In the genomic region with DNA sequence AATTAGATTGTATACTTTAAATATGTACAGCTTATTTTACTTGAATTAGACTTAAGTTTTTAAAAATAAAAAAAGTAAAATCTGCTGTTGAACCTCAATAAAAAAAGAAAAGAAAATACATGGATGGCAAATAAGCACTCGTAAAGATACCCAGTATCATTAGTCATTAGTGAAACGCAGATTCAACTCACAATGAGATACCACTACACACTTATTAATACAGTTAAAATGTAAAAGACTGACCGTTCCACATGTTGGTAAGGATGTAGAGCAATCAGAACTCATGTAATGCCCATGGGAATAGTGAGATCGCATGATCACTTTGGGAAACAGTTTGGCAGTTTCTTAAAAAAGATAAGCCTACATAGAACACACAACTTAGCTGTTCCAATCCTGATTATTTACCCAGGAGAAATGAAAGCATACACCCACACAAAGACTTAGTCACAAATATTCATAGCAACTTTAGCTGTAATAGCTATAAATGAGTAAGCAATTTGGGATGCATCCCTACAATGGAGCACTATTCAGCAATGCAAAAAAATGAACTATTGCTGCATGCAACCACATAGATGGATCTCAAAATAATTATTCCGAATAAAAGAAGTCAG, we compare ENCODE assay signal across 19 cellular contexts. TPM values are rescaled to one million over a fixed set of nuclear protein-coding genes. Genes with fewer than 3 reads are reported as not detected.
DNase-seq lines count a peak whose midpoint lies in the region; ATAC-seq and TF ChIP-seq lines count a peak whose summit lies in the region.
"Had no signal": no experiment of that assay in that cellular context is flagged by ENCODE, and none has a peak within 500 bp of the region (broad histone marks: within the 10 kb centered on the region; RNA-seq: fewer than 3 reads in every experiment).

No MANE protein-coding gene starts in this region.

- no peak overlapping the region for H2BK15ac ChIP-seq in mesenchymal stem cell (ENCODE audit: low read depth, poor library complexity, severe bottlenecking)

- H3K4me1 Mint-ChIP-seq in HFFc6 (ENCODE audit: low read depth) = peaks cover 29% of the 10 kb centered on the region
- H3K4me1 Mint-ChIP-seq: activated CD4-positive, alpha-beta T cell treated with anti-CD3 and anti-CD28 coated beads, Interleukin-2, amount 10 ng/mL, durations not matched to agents 24 days and 14 days had no signal

- no peaks in the 10 kb centered on the region for H3K9me3 ChIP-seq in mesenchymal stem cell (ENCODE audit: control insufficient read depth, low read length)
- H3K9me3 ChIP-seq: BLaER1, gastroesophageal sphincter, psoas muscle, transverse colon had no signal

- no peak overlapping the region for H2BK5ac ChIP-seq in mesenchymal stem cell (ENCODE audit: low read depth, low read length, poor library complexity, severe bottlenecking)

- H3K4me1 ChIP-seq in mesenchymal stem cell (ENCODE audit: control insufficient read depth, insufficient read depth, low read depth, low read length) = no peaks in the 10 kb centered on the region
- H3K4me1 ChIP-seq: BLaER1, gastroesophageal sphincter, psoas muscle, transverse colon had no signal

- TF ChIP-seq CTCF in AG09309 (IDR thresholded peaks at IDR 0.05; ENCODE audit: control insufficient read depth, insufficient read depth, low read depth, low read length, missing control alignments) = no peak
- TF ChIP-seq CTCF in HFFc6 (IDR thresholded peaks at IDR 0.05) = no peak
- TF ChIP-seq CTCF in choroid plexus epithelial cell (conservative IDR thresholded peaks at IDR 0.05; ENCODE audit: low read depth, low read length) = no peak

- peak overlapping the region; percentile 80 for H3K4me3 Mint-ChIP-seq in HFFc6
- H3K4me3 Mint-ChIP-seq: activated CD4-positive, alpha-beta T cell treated with anti-CD3 and anti-CD28 coated beads, Interleukin-2, amount 10 ng/mL, durations not matched to agents 24 days and 14 days; dendritic cell treated with granulocyte-macrophage colony-stimulating factor and Interleukin-4, amounts not matched to agents 40 ng/mL and 50 ng/mL, for 4 days; IgD-negative memory B cell; T-helper 2 cell treated with Interferon-gamma antibody and Interleukin-4, amounts not matched to agents 5 μg/mL and 100 μg/mL, for 36 hours had no signal

- no peak overlapping the region for H3K18ac ChIP-seq in mesenchymal stem cell (ENCODE audit: low read depth in 1 of 2, low read length in 2 of 2)

- no peak overlapping the region for H3K27ac ChIP-seq in mesenchymal stem cell (ENCODE audit: low read length, poor library complexity, severe bottlenecking)
- H3K27ac ChIP-seq: BLaER1, gastroesophageal sphincter, psoas muscle, transverse colon had no signal

- H3K4ac ChIP-seq in mesenchymal stem cell (ENCODE audit: low read depth in 1 of 2, low read length in 2 of 2) = no peak overlapping the region

- H3K9me3 Mint-ChIP-seq in HFFc6 = no peaks in the 10 kb centered on the region
- H3K9me3 Mint-ChIP-seq: activated CD4-positive, alpha-beta T cell treated with anti-CD3 and anti-CD28 coated beads, Interleukin-2, amount 10 ng/mL, durations not matched to agents 24 days and 14 days; dendritic cell treated with granulocyte-macrophage colony-stimulating factor and Interleukin-4, amounts not matched to agents 40 ng/mL and 50 ng/mL, for 4 days; IgD-negative memory B cell; T-helper 2 cell treated with Interferon-gamma antibody and Interleukin-4, amounts not matched to agents 5 μg/mL and 100 μg/mL, for 36 hours had no signal

- H3K14ac ChIP-seq in mesenchymal stem cell (ENCODE audit: low read length in 2 of 2) = no peak overlapping the region

- no peak overlapping the region for H3K4me2 ChIP-seq in mesenchymal stem cell (ENCODE audit: low read length, poor library complexity, severe bottlenecking)
- H3K4me2 ChIP-seq: BLaER1 had no signal

- H2BK120ac ChIP-seq in mesenchymal stem cell (ENCODE audit: low read depth, low read length) = no peak overlapping the region

- H3K79me1 ChIP-seq in mesenchymal stem cell (replicated peaks; ENCODE audit: low read length, poor library complexity, severe bottlenecking) = no peaks in the 10 kb centered on the region

- peak; percentile 65 for DNase-seq in AG09309 (ENCODE audit: low read depth)
- DNase-seq in HFFc6 = peak; percentile 69
- peak; percentile 75 for DNase-seq in choroid plexus epithelial cell (ENCODE audit: low read depth)
- DNase-seq in mesenchymal stem cell = no peak
- DNase-seq in mesenteric fat pad (ENCODE audit: low spot score) = no peak
- DNase-seq: activated CD4-positive, alpha-beta T cell treated with anti-CD3 and anti-CD28 coated beads, Interleukin-2, amount 10 ng/mL, durations not matched to agents 24 days and 14 days; activated T-cell treated with anti-CD3 and anti-CD28 coated beads, Interleukin-2, amount 50 U/mL, for 1 hour; DND-41; psoas muscle; transverse colon had no signal

- H3K36me3 ChIP-seq in mesenchymal stem cell (ENCODE audit: control insufficient read depth in 1 of 2, insufficient read depth in 2 of 2, low read depth in 1 of 2, low read length in 2 of 2) = no peaks in the 10 kb centered on the region
- H3K36me3 ChIP-seq: BLaER1, gastroesophageal sphincter, transverse colon had no signal

- H3K27ac Mint-ChIP-seq in HFFc6 = peak overlapping the region; percentile 68
- H3K27ac Mint-ChIP-seq: activated CD4-positive, alpha-beta T cell treated with anti-CD3 and anti-CD28 coated beads, Interleukin-2, amount 10 ng/mL, durations not matched to agents 24 days and 14 days; dendritic cell treated with granulocyte-macrophage colony-stimulating factor and Interleukin-4, amounts not matched to agents 40 ng/mL and 50 ng/mL, for 4 days; IgD-negative memory B cell; T-helper 2 cell treated with Interferon-gamma antibody and Interleukin-4, amounts not matched to agents 5 μg/mL and 100 μg/mL, for 36 hours had no signal

- H3K9ac ChIP-seq in mesenchymal stem cell (ENCODE audit: low read length) = peak overlapping the region; percentile 70
- H3K9ac ChIP-seq: BLaER1 had no signal

- H2BK12ac ChIP-seq in mesenchymal stem cell (ENCODE audit: low read length in 2 of 2) = no peak overlapping the region

- H3K23ac ChIP-seq in mesenchymal stem cell (ENCODE audit: low read length in 2 of 2) = no peak overlapping the region

- H2AK5ac ChIP-seq in mesenchymal stem cell (ENCODE audit: low read length, severe bottlenecking) = no peak overlapping the region

- H4K8ac ChIP-seq in mesenchymal stem cell (ENCODE audit: low read length) = no peak overlapping the region

- H3K27me3 ChIP-seq in mesenchymal stem cell (ENCODE audit: control insufficient read depth in 1 of 2, insufficient read depth in 1 of 2, low read length in 2 of 2) = no peaks in the 10 kb centered on the region
- H3K27me3 ChIP-seq: BLaER1, transverse colon had no signal

- ATAC-seq in HG03175 (IDR thresholded peaks at IDR 0.05; ENCODE audit: unreplicated experiment) (no peak), HG03439 (IDR thresholded peaks at IDR 0.05; ENCODE audit: unreplicated experiment) (no peak), HG03135 (IDR thresholded peaks at IDR 0.05; ENCODE audit: unreplicated experiment) (no peak)
- ATAC-seq: gastroesophageal sphincter, psoas muscle had no signal

- H3K27me3 Mint-ChIP-seq in HFFc6 (ENCODE audit: insufficient read depth) = no peaks in the 10 kb centered on the region; the same call in 1 of the 2 replicates

- H4K91ac ChIP-seq in mesenchymal stem cell (ENCODE audit: low read length) = no peak overlapping the region

- H2AFZ ChIP-seq in mesenchymal stem cell (ENCODE audit: low read depth, low read length) = no peak overlapping the region

- WGBS in mesenchymal stem cell = 85% methylated on average over 4 of the region's 5 CpGs

- H3K36me3 Mint-ChIP-seq in HFFc6 (ENCODE audit: low read depth) = no peaks in the 10 kb centered on the region
- H3K36me3 Mint-ChIP-seq: IgD-negative memory B cell had no signal

- H3K4me3 ChIP-seq in AG09309 (ENCODE audit: control insufficient read depth, low read depth, low read length) = no peak overlapping the region
- no peak overlapping the region for H3K4me3 ChIP-seq in choroid plexus epithelial cell (ENCODE audit: low read depth, low read length)
- peak overlapping the region in 1 of 2 experiments; percentile 42 for H3K4me3 ChIP-seq in mesenchymal stem cell (ENCODE audit: insufficient read depth in 1 of 2, low read depth in 1 of 2, low read length in 2 of 2)
- H3K4me3 ChIP-seq: BLaER1, gastroesophageal sphincter, psoas muscle, transverse colon had no signal

RNA-seq across cellular contexts. Expression of a gene that starts 7.3 kb away (rescaled TPM):
- not detected for total RNA-seq in HFFc6 (2021; fragmentation: NEBNext Ultra II Directional; extraction: Animal tissue kit (Norgen Biotek cat#: 25700))
- polyA plus RNA-seq in mesenchymal stem cell (2013, experiment 1 of 2) = not detected
- polyA plus RNA-seq in mesenchymal stem cell (2013, experiment 2 of 2) = not detected
- total RNA-seq in mesenteric fat pad = 0.61 TPM
- total RNA-seq: activated CD4-positive, alpha-beta T cell treated with anti-CD3 and anti-CD28 coated beads, Interleukin-2, amount 10 ng/mL, durations not matched to agents 24 days and 14 days had no signal

RNA-seq across cellular contexts. Expression of a gene that starts 23.1 kb away (rescaled TPM):
- total RNA-seq in HFFc6 (2021; fragmentation: NEBNext Ultra II Directional; extraction: Animal tissue kit (Norgen Biotek cat#: 25700)) = under 1 TPM; 0.09 to 0.43 (median 0.20) TPM
- polyA plus RNA-seq in mesenchymal stem cell (2013, experiment 1 of 2) = 0.86 TPM
- polyA plus RNA-seq in mesenchymal stem cell (2013, experiment 2 of 2) = 0.66 TPM
- 1.6 TPM for total RNA-seq in mesenteric fat pad
- total RNA-seq: activated CD4-positive, alpha-beta T cell treated with anti-CD3 and anti-CD28 coated beads, Interleukin-2, amount 10 ng/mL, durations not matched to agents 24 days and 14 days had no signal
- polyA plus RNA-seq: IgD-negative memory B cell had no signal

RNA-seq across cellular contexts. Expression of a gene that starts 28.0 kb away (rescaled TPM):
- not detected for total RNA-seq in HFFc6 (2021; fragmentation: NEBNext Ultra II Directional; extraction: Animal tissue kit (Norgen Biotek cat#: 25700))
- not detected for polyA plus RNA-seq in mesenchymal stem cell (2013, experiment 1 of 2)
- polyA plus RNA-seq in mesenchymal stem cell (2013, experiment 2 of 2) = not detected
- total RNA-seq in mesenteric fat pad = not detected
- total RNA-seq: activated CD4-positive, alpha-beta T cell treated with anti-CD3 and anti-CD28 coated beads, Interleukin-2, amount 10 ng/mL, durations not matched to agents 24 days and 14 days; gastroesophageal sphincter; mucosa of gallbladder; psoas muscle; transverse colon had no signal
- polyA plus RNA-seq: IgD-negative memory B cell, psoas muscle had no signal

Comparison
In these comparisons a context has a peak if more than half of its experiments do, and no peak if none do; other contexts are left out.
1. DNase-seq: peak in AG09309 (single experiment), HFFc6 (single experiment) and choroid plexus epithelial cell (single experiment); none in mesenchymal stem cell (single experiment) and mesenteric fat pad (single experiment).